Comparison of ENCODE assay signal across 1 cellular context in genomic region chr11:95465887-95466286, GRCh38.
TF ChIP-seq lines count a peak whose summit lies in the region.

No MANE protein-coding gene starts in this region.

TF ChIP-seq in GM23338, 12 proteins besides CTCF, POLR2A, EP300 and RAD21 (continued from another document):
- TF ChIP-seq EZH2phosphoT487 (IDR thresholded peaks at IDR 0.05; ENCODE audit: unreplicated experiment) (no peak), ETS1 (IDR thresholded peaks at IDR 0.05) (no peak), EZH2 (IDR thresholded peaks at IDR 0.05; ENCODE audit: low read depth, unreplicated experiment) (no peak), NANOG (IDR thresholded peaks at IDR 0.05; ENCODE audit: borderline replicate concordance) (no peak)
